13 cellular contexts compared by ENCODE assay signal in genomic region chr4:150578745-150579470, GRCh38. TPM values are rescaled to one million over a fixed set of nuclear protein-coding genes. Genes with fewer than 3 reads are reported as not detected.
DNase-seq lines count a peak whose midpoint lies in the region; ATAC-seq and TF ChIP-seq lines count a peak whose summit lies in the region.
"Had no signal": no experiment of that assay in that cellular context is flagged by ENCODE, and none has a peak within 500 bp of the region (broad histone marks: within the 10 kb centered on the region; RNA-seq: fewer than 3 reads in every experiment).

No MANE protein-coding gene starts in this region.

- peak; percentile 25 for DNase-seq in D341Med (ENCODE audit: low spot score)
- DNase-seq in NCI-H187 treated with DMSO at 0.1 percent for 48 hours (lab: John Stamatoyannopoulos, UW) = peak; percentile 89
- DNase-seq in endodermal cell = peak; percentile 74
- DNase-seq in stimulated activated CD4-positive, alpha-beta T cell treated with anti-CD3 and anti-CD28 coated beads, Interleukin-4, amount 100 ng/mL, for 4 hours = no peak
- no peak for DNase-seq in NCI-H146 (lab: John Stamatoyannopoulos, UW)
- no peak for DNase-seq in nucleus accumbens (lab: John Stamatoyannopoulos, UW)
- DNase-seq: activated CD4-positive, alpha-beta T cell treated with anti-CD3 and anti-CD28 coated beads for 1 hour; central memory CD4-positive, alpha-beta T cell; DMS 273 treated with DMSO at 0.1 percent for 48 hours; midbrain had no signal

- H3K27ac ChIP-seq in endodermal cell (ENCODE audit: low read depth, low read length) (no peak overlapping the region), neural cell (ENCODE audit: low read length) (no peak overlapping the region)
- H3K27ac ChIP-seq: HL-60 had no signal

- H3K36me3 ChIP-seq in endodermal cell (ENCODE audit: control insufficient read depth, insufficient read depth, low read length) (no peaks in the 10 kb centered on the region), neural cell (ENCODE audit: insufficient read depth, low read length) (no peaks in the 10 kb centered on the region)

- H3K4me1 Mint-ChIP-seq in endodermal cell = peaks cover 30% of the 10 kb centered on the region

- H3K27me3 ChIP-seq in endodermal cell (ENCODE audit: control insufficient read depth, insufficient read depth, low read length, poor library complexity, severe bottlenecking) = peaks cover 55% of the 10 kb centered on the region
- H3K27me3 ChIP-seq in neural cell (ENCODE audit: insufficient read depth, low read depth, low read length) = peaks cover 99% of the 10 kb centered on the region

- no peak overlapping the region for H3K9ac ChIP-seq in endodermal cell (ENCODE audit: extremely low read depth, low read length, poor library complexity, severe bottlenecking)
- H3K9ac ChIP-seq in neural cell (ENCODE audit: low read length) = no peak overlapping the region

- H3K4me2 ChIP-seq in neural cell (ENCODE audit: low read length) = no peak overlapping the region

- ATAC-seq in HG03354 (IDR thresholded peaks at IDR 0.05; ENCODE audit: poor library complexity, severe bottlenecking, unreplicated experiment) = no peak

- no peak for TF ChIP-seq EP300 in neural cell (conservative IDR thresholded peaks at IDR 0.05; ENCODE audit: poor library complexity, severe bottlenecking)

- no peak for TF ChIP-seq CTCF in endodermal cell (conservative IDR thresholded peaks at IDR 0.05)
- no peak for TF ChIP-seq CTCF in neural cell (IDR thresholded peaks at IDR 0.05; ENCODE audit: poor library complexity, severe bottlenecking)

- H3F3A ChIP-seq in neural cell (ENCODE audit: insufficient read depth, low read length, poor library complexity, severe bottlenecking) = no peaks in the 10 kb centered on the region

- WGBS in endodermal cell (ENCODE audit: insufficient coverage in 1 of 2, insufficient read length in 1 of 2), 2 experiments = 18 to 24% methylated on average over 5 to 11 of the region's 11 CpGs

- TF ChIP-seq RAD21 in neural cell (conservative IDR thresholded peaks at IDR 0.05) = no peak

- H3K27me3 Mint-ChIP-seq in endodermal cell (ENCODE audit: insufficient read depth) = peaks cover 58% of the 10 kb centered on the region

- no peaks in the 10 kb centered on the region for H4K20me1 ChIP-seq in neural cell (ENCODE audit: insufficient read depth)

- no peaks in the 10 kb centered on the region for H3K9me2 ChIP-seq in neural cell (ENCODE audit: insufficient read depth, low read length)

- H3K27ac Mint-ChIP-seq in endodermal cell = no peak overlapping the region

- no peaks in the 10 kb centered on the region for H3K36me3 Mint-ChIP-seq in endodermal cell (ENCODE audit: low read depth)

- no peaks in the 10 kb centered on the region for H3K9me3 ChIP-seq in endodermal cell (ENCODE audit: control insufficient read depth, low read length)
- H3K9me3 ChIP-seq in neural cell (ENCODE audit: low read length) = no peaks in the 10 kb centered on the region

- H3K4me3 ChIP-seq in endodermal cell (ENCODE audit: low read length) (peak overlapping the region; percentile 77), neural cell (ENCODE audit: low read length) (no peak overlapping the region)

- no peak overlapping the region for H2AFZ ChIP-seq in neural cell (ENCODE audit: low read depth, low read length)

- no peaks in the 10 kb centered on the region for H3K9me3 Mint-ChIP-seq in endodermal cell

- peak overlapping the region; percentile 64 for H3K4me3 Mint-ChIP-seq in endodermal cell

- no peaks in the 10 kb centered on the region for H3K79me2 ChIP-seq in neural cell (replicated peaks; ENCODE audit: insufficient read depth, low read length)

- peaks cover 2% of the 10 kb centered on the region for H3K4me1 ChIP-seq in endodermal cell (ENCODE audit: control insufficient read depth, insufficient read depth, low read length)

TF ChIP-seq in neural cell, 6 proteins besides CTCF, POLR2A, EP300 and RAD21:
- no peak for TF ChIP-seq SMC3 (conservative IDR thresholded peaks at IDR 0.05; ENCODE audit: poor library complexity)
- peak; percentile 25 for TF ChIP-seq POLR2AphosphoS5 (IDR thresholded peaks at IDR 0.05)

RNA-seq across cellular contexts. Expression of gene MAB21L2, which starts 3.0 kb away (rescaled TPM):
- not detected for total RNA-seq in endodermal cell
- 12.6 TPM for polyA plus RNA-seq in endodermal cell (2013, experiment 1 of 2)
- polyA plus RNA-seq in endodermal cell (2013, experiment 2 of 2) = 11.1 TPM
- 0.92 and 1.6 TPM in 2 replicates for polyA plus RNA-seq in neural cell
- 2.2 and 4.6 TPM in 2 replicates for polyA minus RNA-seq in neural cell

Comparison
In these comparisons a context has a peak if more than half of its experiments do, and no peak if none do; other contexts are left out.
1. DNase-seq: peak in D341Med (single experiment), NCI-H187 treated with DMSO at 0.1 percent for 48 hours (single experiment) and endodermal cell (single experiment); none in stimulated activated CD4-positive, alpha-beta T cell treated with anti-CD3 and anti-CD28 coated beads, Interleukin-4, amount 100 ng/mL, for 4 hours (0 of 2), NCI-H146 (single experiment) and nucleus accumbens (0 of 56).